In genomic region chr1:168408531-168409242, GRCh38 we compare ENCODE assay signal across 8 cellular contexts.
DNase-seq lines count a peak whose midpoint lies in the region; ATAC-seq and TF ChIP-seq lines count a peak whose summit lies in the region.

No MANE protein-coding gene starts in this region.

- in situ Hi-C loops in gastrocnemius medialis (cut with MboI; ENCODE audit: low sequenced_read_pairs in 4 of 4): no loop called here

- DNase-seq in RKO (ENCODE audit: low spot score): peak; percentile 41
- peak; percentile 79 for DNase-seq in stimulated activated CD4-positive, alpha-beta T cell treated with anti-CD3 and anti-CD28 coated beads, Interleukin-15, amount 100 ng/mL, for 24 hours
- DNase-seq in gastrocnemius medialis: no peak
- DNase-seq in NCI-H1417 (lab: John Stamatoyannopoulos, UW): no peak
- no peak for DNase-seq in glutamatergic neuron

- H3K27ac ChIP-seq in gastrocnemius medialis: no peak overlapping the region

- TF ChIP-seq CTCF in gastrocnemius medialis (IDR thresholded peaks at IDR 0.05 in 4 of 5, conservative IDR thresholded peaks at IDR 0.05 in 1 of 5): no peak
- no peak for TF ChIP-seq CTCF in glutamatergic neuron (IDR thresholded peaks at IDR 0.05; ENCODE audit: partially characterized antibody, unreplicated experiment)

- no peaks in the 10 kb centered on the region for H3K4me1 ChIP-seq in gastrocnemius medialis

- peak overlapping the region; percentile 63 for H3K4me3 Mint-ChIP-seq in activated naive CD4-positive, alpha-beta T cell treated with anti-CD3 and anti-CD28 coated beads, Interleukin-2, amount 50 U/mL, for 24 hours
- no peak overlapping the region for H3K4me3 Mint-ChIP-seq in glutamatergic neuron (ENCODE audit: unreplicated experiment)

- ATAC-seq in GM21447 (IDR thresholded peaks at IDR 0.05; ENCODE audit: unreplicated experiment): peak; percentile 72
- no peak for ATAC-seq in gastrocnemius medialis
- no peak for ATAC-seq in GM19397 (IDR thresholded peaks at IDR 0.05; ENCODE audit: unreplicated experiment)

- peaks cover 4% of the 10 kb centered on the region for H3K36me3 Mint-ChIP-seq in activated naive CD4-positive, alpha-beta T cell treated with anti-CD3 and anti-CD28 coated beads, Interleukin-2, amount 50 U/mL, for 24 hours
- H3K36me3 Mint-ChIP-seq in glutamatergic neuron (ENCODE audit: unreplicated experiment): no peaks in the 10 kb centered on the region

- intact Hi-C loops in gastrocnemius medialis (cut with DNase I; ENCODE audit: low total_unique reads): no loop called here

- H3K27me3 ChIP-seq in gastrocnemius medialis: no peaks in the 10 kb centered on the region

- no peak for TF ChIP-seq POLR2A in gastrocnemius medialis (IDR thresholded peaks at IDR 0.05)

- peak overlapping the region; percentile 95 for H3K27ac Mint-ChIP-seq in activated naive CD4-positive, alpha-beta T cell treated with anti-CD3 and anti-CD28 coated beads, Interleukin-2, amount 50 U/mL, for 24 hours
- H3K27ac Mint-ChIP-seq in glutamatergic neuron (ENCODE audit: unreplicated experiment): no peak overlapping the region

- no peaks in the 10 kb centered on the region for H3K36me3 ChIP-seq in gastrocnemius medialis

- H3K9me3 Mint-ChIP-seq in activated naive CD4-positive, alpha-beta T cell treated with anti-CD3 and anti-CD28 coated beads, Interleukin-2, amount 50 U/mL, for 24 hours: peaks cover 15% of the 10 kb centered on the region
- H3K9me3 Mint-ChIP-seq in glutamatergic neuron (ENCODE audit: unreplicated experiment): no peaks in the 10 kb centered on the region

- no peaks in the 10 kb centered on the region for H3K27me3 Mint-ChIP-seq in activated naive CD4-positive, alpha-beta T cell treated with anti-CD3 and anti-CD28 coated beads, Interleukin-2, amount 50 U/mL, for 24 hours
- H3K27me3 Mint-ChIP-seq in glutamatergic neuron (ENCODE audit: unreplicated experiment): peaks cover 2% of the 10 kb centered on the region

- no peaks in the 10 kb centered on the region for H3K9me3 ChIP-seq in gastrocnemius medialis

- H3K4me3 ChIP-seq in gastrocnemius medialis: no peak overlapping the region

- H3K4me1 Mint-ChIP-seq in activated naive CD4-positive, alpha-beta T cell treated with anti-CD3 and anti-CD28 coated beads, Interleukin-2, amount 50 U/mL, for 24 hours: peaks cover 33% of the 10 kb centered on the region
- no peaks in the 10 kb centered on the region for H3K4me1 Mint-ChIP-seq in glutamatergic neuron (ENCODE audit: low read depth, unreplicated experiment)

Comparison
In these comparisons a context has a peak if more than half of its experiments do, and no peak if none do; other contexts are left out.
1. DNase-seq: peak in RKO (single experiment) and stimulated activated CD4-positive, alpha-beta T cell treated with anti-CD3 and anti-CD28 coated beads, Interleukin-15, amount 100 ng/mL, for 24 hours (single experiment); none in gastrocnemius medialis (0 of 2), NCI-H1417 (0 of 3) and glutamatergic neuron (single experiment).